In genomic region chr13:112970552-112971287, GRCh38 we compare ENCODE assay signal across 12 cellular contexts. TPM values are rescaled to one million over a fixed set of nuclear protein-coding genes. Genes with fewer than 3 reads are reported as not detected.
A peak's percentile ranks its signal among the peaks of the same experiment; 100 is the strongest.
DNase-seq lines count a peak whose midpoint lies in the region; ATAC-seq lines count a peak whose summit lies in the region.
"Had no signal": no experiment of that assay in that cellular context is flagged by ENCODE, and none has a peak within 500 bp of the region (broad histone marks: within the 10 kb centered on the region; RNA-seq: fewer than 3 reads in every experiment).

No MANE protein-coding gene starts in this region.

- DNase-seq in NCI-H1694 (lab: John Stamatoyannopoulos, UW) (peak; percentile 26), NCI-H1694 treated with DMSO at 0.1 percent for 48 hours (lab: John Stamatoyannopoulos, UW) (no peak), EH (ENCODE audit: low read depth) (peak; percentile 4), cerebellum (ENCODE audit: low spot score) (peak; percentile 89), occipital lobe (lab: John Stamatoyannopoulos, UW) (peak; percentile 50), NCI-H510A (lab: John Stamatoyannopoulos, UW) (no peak), pons (ENCODE audit: low spot score) (no peak)
- DNase-seq: activated CD4-positive, alpha-beta T cell treated with anti-CD3 and anti-CD28 coated beads, Interleukin-2, amount 10 ng/mL, durations not matched to agents 7 days and 5 days; NCI-H446; T-helper 2 cell had no signal

- ATAC-seq in HG03175 (IDR thresholded peaks at IDR 0.05; ENCODE audit: unreplicated experiment) = no peak
- ATAC-seq: HCT116 had no signal

RNA-seq across cellular contexts. Expression of gene MCF2L, which starts 1.7 kb away (rescaled TPM):
- 109 TPM for total RNA-seq in cerebellum
- total RNA-seq in occipital lobe = 146 TPM

Comparison
In these comparisons a context has a peak if more than half of its experiments do, and no peak if none do; other contexts are left out.
1. DNase-seq: peak in NCI-H1694 (single experiment), EH (single experiment), cerebellum (single experiment) and occipital lobe (single experiment); none in NCI-H1694 treated with DMSO at 0.1 percent for 48 hours (single experiment), NCI-H510A (single experiment) and pons (single experiment).